2 cellular contexts compared by ENCODE assay signal in the genomic region with DNA sequence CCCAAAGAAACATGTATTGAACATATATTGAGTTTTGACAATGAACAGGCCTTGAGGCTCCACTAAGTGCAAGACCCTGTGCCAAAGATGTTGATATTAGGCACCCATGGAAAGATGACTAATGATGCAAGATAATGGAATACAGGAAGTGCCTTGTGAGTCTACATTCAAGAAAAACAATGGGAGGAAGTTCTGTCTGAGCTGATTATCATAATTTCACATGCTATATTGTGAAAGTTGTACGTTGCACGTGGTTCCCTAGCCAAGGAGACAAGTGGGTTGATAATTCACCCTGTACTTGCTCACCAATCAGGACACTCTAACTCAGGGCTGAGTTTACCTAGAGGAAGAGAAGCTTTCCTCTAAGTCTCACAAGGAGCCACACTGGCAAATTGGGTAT.
A peak's percentile ranks its signal among the peaks of the same experiment; 100 is the strongest.
TF ChIP-seq lines count a peak whose summit lies in the region.

No MANE protein-coding gene starts in this region.

TF ChIP-seq in SK-N-SH, 30 proteins besides CTCF, POLR2A, EP300 and RAD21 (continued from another document):
- TF ChIP-seq RCOR1 (IDR thresholded peaks at IDR 0.05; ENCODE audit: low read length) (no peak), TCF12 (IDR thresholded peaks at IDR 0.05) (peak; percentile 37; the same call in 1 of the 2 replicates), ELF1 (IDR thresholded peaks at IDR 0.05) (0 out of 2 replicates have a peak, but pooled peaks have one; percentile 6), MEF2A (IDR thresholded peaks at IDR 0.05; ENCODE audit: borderline replicate concordance, low read depth) (no peak)

TF ChIP-seq in SK-N-SH treated with all-trans-retinoic acid at 6 μM for 48 hours, 23 proteins besides CTCF, POLR2A, EP300 and RAD21 (continued from another document):
- TF ChIP-seq, protein P1, sequence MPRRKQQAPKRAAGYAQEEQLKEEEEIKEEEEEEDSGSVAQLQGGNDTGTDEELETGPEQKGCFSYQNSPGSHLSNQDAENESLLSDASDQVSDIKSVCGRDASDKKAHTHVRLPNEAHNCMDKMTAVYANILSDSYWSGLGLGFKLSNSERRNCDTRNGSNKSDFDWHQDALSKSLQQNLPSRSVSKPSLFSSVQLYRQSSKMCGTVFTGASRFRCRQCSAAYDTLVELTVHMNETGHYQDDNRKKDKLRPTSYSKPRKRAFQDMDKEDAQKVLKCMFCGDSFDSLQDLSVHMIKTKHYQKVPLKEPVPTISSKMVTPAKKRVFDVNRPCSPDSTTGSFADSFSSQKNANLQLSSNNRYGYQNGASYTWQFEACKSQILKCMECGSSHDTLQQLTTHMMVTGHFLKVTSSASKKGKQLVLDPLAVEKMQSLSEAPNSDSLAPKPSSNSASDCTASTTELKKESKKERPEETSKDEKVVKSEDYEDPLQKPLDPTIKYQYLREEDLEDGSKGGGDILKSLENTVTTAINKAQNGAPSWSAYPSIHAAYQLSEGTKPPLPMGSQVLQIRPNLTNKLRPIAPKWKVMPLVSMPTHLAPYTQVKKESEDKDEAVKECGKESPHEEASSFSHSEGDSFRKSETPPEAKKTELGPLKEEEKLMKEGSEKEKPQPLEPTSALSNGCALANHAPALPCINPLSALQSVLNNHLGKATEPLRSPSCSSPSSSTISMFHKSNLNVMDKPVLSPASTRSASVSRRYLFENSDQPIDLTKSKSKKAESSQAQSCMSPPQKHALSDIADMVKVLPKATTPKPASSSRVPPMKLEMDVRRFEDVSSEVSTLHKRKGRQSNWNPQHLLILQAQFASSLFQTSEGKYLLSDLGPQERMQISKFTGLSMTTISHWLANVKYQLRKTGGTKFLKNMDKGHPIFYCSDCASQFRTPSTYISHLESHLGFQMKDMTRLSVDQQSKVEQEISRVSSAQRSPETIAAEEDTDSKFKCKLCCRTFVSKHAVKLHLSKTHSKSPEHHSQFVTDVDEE (CRISPR knock-in tag; IDR thresholded peaks at IDR 0.05), result no peak
- no peak for TF ChIP-seq ISL1 (CRISPR knock-in tag; IDR thresholded peaks at IDR 0.05)
- no peak for TF ChIP-seq ESRRG (CRISPR knock-in tag; IDR thresholded peaks at IDR 0.05)
- TF ChIP-seq, protein P2, sequence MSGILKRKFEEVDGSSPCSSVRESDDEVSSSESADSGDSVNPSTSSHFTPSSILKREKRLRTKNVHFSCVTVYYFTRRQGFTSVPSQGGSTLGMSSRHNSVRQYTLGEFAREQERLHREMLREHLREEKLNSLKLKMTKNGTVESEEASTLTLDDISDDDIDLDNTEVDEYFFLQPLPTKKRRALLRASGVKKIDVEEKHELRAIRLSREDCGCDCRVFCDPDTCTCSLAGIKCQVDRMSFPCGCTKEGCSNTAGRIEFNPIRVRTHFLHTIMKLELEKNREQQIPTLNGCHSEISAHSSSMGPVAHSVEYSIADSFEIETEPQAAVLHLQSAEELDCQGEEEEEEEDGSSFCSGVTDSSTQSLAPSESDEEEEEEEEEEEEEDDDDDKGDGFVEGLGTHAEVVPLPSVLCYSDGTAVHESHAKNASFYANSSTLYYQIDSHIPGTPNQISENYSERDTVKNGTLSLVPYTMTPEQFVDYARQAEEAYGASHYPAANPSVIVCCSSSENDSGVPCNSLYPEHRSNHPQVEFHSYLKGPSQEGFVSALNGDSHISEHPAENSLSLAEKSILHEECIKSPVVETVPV (CRISPR knock-in tag; IDR thresholded peaks at IDR 0.05), result no peak
- no peak for TF ChIP-seq ZFP30 (CRISPR knock-in tag; IDR thresholded peaks at IDR 0.05)
- TF ChIP-seq ZNF565 (CRISPR knock-in tag; conservative IDR thresholded peaks at IDR 0.05; ENCODE audit: low read depth), result no peak
- TF ChIP-seq GLIS3 (CRISPR knock-in tag; IDR thresholded peaks at IDR 0.05), result no peak
- TF ChIP-seq BACH2 (CRISPR knock-in tag; IDR thresholded peaks at IDR 0.05; ENCODE audit: borderline replicate concordance), result no peak
- TF ChIP-seq RARB (CRISPR knock-in tag; IDR thresholded peaks at IDR 0.05), result no peak
- TF ChIP-seq, protein P3, sequence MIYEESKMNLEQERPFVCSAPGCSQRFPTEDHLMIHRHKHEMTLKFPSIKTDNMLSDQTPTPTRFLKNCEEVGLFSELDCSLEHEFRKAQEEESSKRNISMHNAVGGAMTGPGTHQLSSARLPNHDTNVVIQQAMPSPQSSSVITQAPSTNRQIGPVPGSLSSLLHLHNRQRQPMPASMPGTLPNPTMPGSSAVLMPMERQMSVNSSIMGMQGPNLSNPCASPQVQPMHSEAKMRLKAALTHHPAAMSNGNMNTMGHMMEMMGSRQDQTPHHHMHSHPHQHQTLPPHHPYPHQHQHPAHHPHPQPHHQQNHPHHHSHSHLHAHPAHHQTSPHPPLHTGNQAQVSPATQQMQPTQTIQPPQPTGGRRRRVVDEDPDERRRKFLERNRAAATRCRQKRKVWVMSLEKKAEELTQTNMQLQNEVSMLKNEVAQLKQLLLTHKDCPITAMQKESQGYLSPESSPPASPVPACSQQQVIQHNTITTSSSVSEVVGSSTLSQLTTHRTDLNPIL (CRISPR knock-in tag; IDR thresholded peaks at IDR 0.05; ENCODE audit: low read depth), result no peak
- TF ChIP-seq ZC3H10 (CRISPR knock-in tag; IDR thresholded peaks at IDR 0.05), result no peak
- TF ChIP-seq PPARA (CRISPR knock-in tag; IDR thresholded peaks at IDR 0.05; ENCODE audit: borderline replicate concordance), result no peak
- TF ChIP-seq ZNF70 (CRISPR knock-in tag; IDR thresholded peaks at IDR 0.05), result no peak
- TF ChIP-seq, protein P4, sequence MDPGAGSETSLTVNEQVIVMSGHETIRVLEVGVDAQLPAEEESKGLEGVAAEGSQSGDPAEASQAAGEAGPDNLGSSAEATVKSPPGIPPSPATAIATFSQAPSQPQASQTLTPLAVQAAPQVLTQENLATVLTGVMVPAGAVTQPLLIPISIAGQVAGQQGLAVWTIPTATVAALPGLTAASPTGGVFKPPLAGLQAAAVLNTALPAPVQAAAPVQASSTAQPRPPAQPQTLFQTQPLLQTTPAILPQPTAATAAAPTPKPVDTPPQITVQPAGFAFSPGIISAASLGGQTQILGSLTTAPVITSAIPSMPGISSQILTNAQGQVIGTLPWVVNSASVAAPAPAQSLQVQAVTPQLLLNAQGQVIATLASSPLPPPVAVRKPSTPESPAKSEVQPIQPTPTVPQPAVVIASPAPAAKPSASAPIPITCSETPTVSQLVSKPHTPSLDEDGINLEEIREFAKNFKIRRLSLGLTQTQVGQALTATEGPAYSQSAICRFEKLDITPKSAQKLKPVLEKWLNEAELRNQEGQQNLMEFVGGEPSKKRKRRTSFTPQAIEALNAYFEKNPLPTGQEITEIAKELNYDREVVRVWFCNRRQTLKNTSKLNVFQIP (CRISPR knock-in tag; IDR thresholded peaks at IDR 0.05; ENCODE audit: borderline replicate concordance, low read depth), result no peak
- no peak for TF ChIP-seq SNAI2 (CRISPR knock-in tag; IDR thresholded peaks at IDR 0.05)
- TF ChIP-seq, protein P5, sequence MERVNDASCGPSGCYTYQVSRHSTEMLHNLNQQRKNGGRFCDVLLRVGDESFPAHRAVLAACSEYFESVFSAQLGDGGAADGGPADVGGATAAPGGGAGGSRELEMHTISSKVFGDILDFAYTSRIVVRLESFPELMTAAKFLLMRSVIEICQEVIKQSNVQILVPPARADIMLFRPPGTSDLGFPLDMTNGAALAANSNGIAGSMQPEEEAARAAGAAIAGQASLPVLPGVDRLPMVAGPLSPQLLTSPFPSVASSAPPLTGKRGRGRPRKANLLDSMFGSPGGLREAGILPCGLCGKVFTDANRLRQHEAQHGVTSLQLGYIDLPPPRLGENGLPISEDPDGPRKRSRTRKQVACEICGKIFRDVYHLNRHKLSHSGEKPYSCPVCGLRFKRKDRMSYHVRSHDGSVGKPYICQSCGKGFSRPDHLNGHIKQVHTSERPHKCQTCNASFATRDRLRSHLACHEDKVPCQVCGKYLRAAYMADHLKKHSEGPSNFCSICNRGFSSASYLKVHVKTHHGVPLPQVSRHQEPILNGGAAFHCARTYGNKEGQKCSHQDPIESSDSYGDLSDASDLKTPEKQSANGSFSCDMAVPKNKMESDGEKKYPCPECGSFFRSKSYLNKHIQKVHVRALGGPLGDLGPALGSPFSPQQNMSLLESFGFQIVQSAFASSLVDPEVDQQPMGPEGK (CRISPR knock-in tag; IDR thresholded peaks at IDR 0.05; ENCODE audit: borderline replicate concordance), result no peak
- no peak for TF ChIP-seq TCF4 (CRISPR knock-in tag; IDR thresholded peaks at IDR 0.05; ENCODE audit: borderline replicate concordance)
- no peak for TF ChIP-seq ZFP3 (CRISPR knock-in tag; IDR thresholded peaks at IDR 0.05)
TF ChIP-seq in SK-N-SH treated with all-trans-retinoic acid at 6 μM for 48 hours: peak in this region for 0.
